ENCODE assay signal across 15 cellular contexts in genomic region chr5:75389430-75389829, GRCh38. TPM values are rescaled to one million over a fixed set of nuclear protein-coding genes. Genes with fewer than 3 reads are reported as not detected.
DNase-seq lines count a peak whose midpoint lies in the region; ATAC-seq lines count a peak whose summit lies in the region.
"Had no signal": no experiment of that assay in that cellular context is flagged by ENCODE, and none has a peak within 500 bp of the region (broad histone marks: within the 10 kb centered on the region; RNA-seq: fewer than 3 reads in every experiment).

No MANE protein-coding gene starts in this region.

- H3K36me3 Mint-ChIP-seq in activated CD4-positive, alpha-beta T cell treated with anti-CD3 and anti-CD28 coated beads, Interleukin-2, amount 10 ng/mL, durations not matched to agents 24 days and 14 days (ENCODE audit: low read depth): peaks cover 41% of the 10 kb centered on the region
- H3K36me3 Mint-ChIP-seq in activated naive CD8-positive, alpha-beta T cell: peaks cover 12% of the 10 kb centered on the region
- peaks cover 14% of the 10 kb centered on the region for H3K36me3 Mint-ChIP-seq in activated naive CD8-positive, alpha-beta T cell treated with anti-CD3 and anti-CD28 coated beads for 36 hours
- peaks cover 75% of the 10 kb centered on the region for H3K36me3 Mint-ChIP-seq in activated T-helper 17 cell treated with anti-CD3 and anti-CD28 coated beads, Interleukin-2, amount 50 U/mL, for 72 hours (ENCODE audit: low read depth)
- H3K36me3 Mint-ChIP-seq in naive thymus-derived CD8-positive, alpha-beta T cell: peaks cover 0 to 61% (median 11%) of the 10 kb centered on the region in 3 donors

- DNase-seq in activated CD4-positive, alpha-beta T cell treated with anti-CD3 and anti-CD28 coated beads, Interleukin-2, amount 10 ng/mL, durations not matched to agents 24 days and 14 days: no peak
- DNase-seq in activated CD4-positive, alpha-beta T cell treated with anti-CD3 and anti-CD28 coated beads, Interleukin-2, amount 50 U/mL, for 1 hour: no peak
- no peak for DNase-seq in activated naive CD8-positive, alpha-beta T cell treated with anti-CD3 and anti-CD28 coated beads for 36 hours
- DNase-seq in stimulated activated naive CD8-positive, alpha-beta T cell treated with anti-CD3 and anti-CD28 coated beads, Interleukin-15, amount 100 ng/mL, for 72 hours: peak in 1 of 2 donors; percentile 50
- DNase-seq in naive thymus-derived CD8-positive, alpha-beta T cell: no peak
- DNase-seq in ACHN: no peak
- DNase-seq: HCEC 1CT, NCI-H1436, NCI-H2029 treated with DMSO at 0.1 percent for 48 hours, NCI-H510A, NCI-H82, Peyer's patch had no signal

- no peak overlapping the region for H3K4me3 Mint-ChIP-seq in activated CD4-positive, alpha-beta T cell treated with anti-CD3 and anti-CD28 coated beads, Interleukin-2, amount 10 ng/mL, durations not matched to agents 24 days and 14 days
- no peak overlapping the region for H3K4me3 Mint-ChIP-seq in activated naive CD8-positive, alpha-beta T cell
- no peak overlapping the region for H3K4me3 Mint-ChIP-seq in activated naive CD8-positive, alpha-beta T cell treated with anti-CD3 and anti-CD28 coated beads for 36 hours
- H3K4me3 Mint-ChIP-seq in activated T-helper 17 cell treated with anti-CD3 and anti-CD28 coated beads, Interleukin-2, amount 50 U/mL, for 72 hours: peak overlapping the region; percentile 4
- no peak overlapping the region for H3K4me3 Mint-ChIP-seq in stimulated activated naive CD8-positive, alpha-beta T cell treated with anti-CD3 and anti-CD28 coated beads, Interleukin-15, amount 100 ng/mL, for 72 hours
- no peak overlapping the region for H3K4me3 Mint-ChIP-seq in naive thymus-derived CD8-positive, alpha-beta T cell

- H3K27ac Mint-ChIP-seq in activated CD4-positive, alpha-beta T cell treated with anti-CD3 and anti-CD28 coated beads, Interleukin-2, amount 10 ng/mL, durations not matched to agents 24 days and 14 days: peak overlapping the region; percentile 50
- peak overlapping the region; percentile 0 for H3K27ac Mint-ChIP-seq in activated naive CD8-positive, alpha-beta T cell
- H3K27ac Mint-ChIP-seq in activated naive CD8-positive, alpha-beta T cell treated with anti-CD3 and anti-CD28 coated beads for 36 hours: no peak overlapping the region
- no peak overlapping the region for H3K27ac Mint-ChIP-seq in activated T-helper 17 cell treated with anti-CD3 and anti-CD28 coated beads, Interleukin-2, amount 50 U/mL, for 72 hours
- H3K27ac Mint-ChIP-seq in stimulated activated naive CD8-positive, alpha-beta T cell treated with anti-CD3 and anti-CD28 coated beads, Interleukin-15, amount 100 ng/mL, for 72 hours: peak overlapping the region in 1 of 2 donors; percentile 29
- peak overlapping the region in 1 of 10 donors; percentile 36 for H3K27ac Mint-ChIP-seq in naive thymus-derived CD8-positive, alpha-beta T cell

- in situ Hi-C loops in ACHN (cut with HindIII; ENCODE audit: low pct_ligation_motif_present, low pct_unique_long_range_greater_than_20kb, low sequenced_read_pairs): no loop called here

- peak; percentile 99 for ATAC-seq in activated T-helper 17 cell treated with anti-CD3 and anti-CD28 coated beads, Interleukin-2, amount 50 U/mL, for 72 hours (replicated peaks)
- peak; percentile 100 for ATAC-seq in stimulated activated naive CD8-positive, alpha-beta T cell treated with anti-CD3 and anti-CD28 coated beads, Interleukin-15, amount 100 ng/mL, for 72 hours
- ATAC-seq in naive thymus-derived CD8-positive, alpha-beta T cell: no peak
- ATAC-seq: K562 had no signal

- H3K27me3 Mint-ChIP-seq in activated CD4-positive, alpha-beta T cell treated with anti-CD3 and anti-CD28 coated beads, Interleukin-2, amount 10 ng/mL, durations not matched to agents 24 days and 14 days: no peaks in the 10 kb centered on the region
- H3K27me3 Mint-ChIP-seq in activated naive CD8-positive, alpha-beta T cell: no peaks in the 10 kb centered on the region
- H3K27me3 Mint-ChIP-seq in activated naive CD8-positive, alpha-beta T cell treated with anti-CD3 and anti-CD28 coated beads for 36 hours: no peaks in the 10 kb centered on the region
- no peaks in the 10 kb centered on the region for H3K27me3 Mint-ChIP-seq in activated T-helper 17 cell treated with anti-CD3 and anti-CD28 coated beads, Interleukin-2, amount 50 U/mL, for 72 hours
- H3K27me3 Mint-ChIP-seq in stimulated activated naive CD8-positive, alpha-beta T cell treated with anti-CD3 and anti-CD28 coated beads, Interleukin-15, amount 100 ng/mL, for 72 hours: no peaks in the 10 kb centered on the region
- H3K27me3 Mint-ChIP-seq in naive thymus-derived CD8-positive, alpha-beta T cell: no peaks in the 10 kb centered on the region

- H3K4me1 Mint-ChIP-seq in activated CD4-positive, alpha-beta T cell treated with anti-CD3 and anti-CD28 coated beads, Interleukin-2, amount 10 ng/mL, durations not matched to agents 24 days and 14 days: peaks cover 9% of the 10 kb centered on the region
- H3K4me1 Mint-ChIP-seq in activated naive CD8-positive, alpha-beta T cell (ENCODE audit: low read depth): peaks cover 4% of the 10 kb centered on the region
- peaks cover 6% of the 10 kb centered on the region for H3K4me1 Mint-ChIP-seq in activated naive CD8-positive, alpha-beta T cell treated with anti-CD3 and anti-CD28 coated beads for 36 hours
- peaks cover 6% of the 10 kb centered on the region for H3K4me1 Mint-ChIP-seq in activated T-helper 17 cell treated with anti-CD3 and anti-CD28 coated beads, Interleukin-2, amount 50 U/mL, for 72 hours
- H3K4me1 Mint-ChIP-seq in stimulated activated naive CD8-positive, alpha-beta T cell treated with anti-CD3 and anti-CD28 coated beads, Interleukin-15, amount 100 ng/mL, for 72 hours: peaks cover 7% of the 10 kb centered on the region
- H3K4me1 Mint-ChIP-seq in naive thymus-derived CD8-positive, alpha-beta T cell: peaks cover 0 to 2% (median 0%) of the 10 kb centered on the region in 4 donors

- H3K9me3 Mint-ChIP-seq in activated CD4-positive, alpha-beta T cell treated with anti-CD3 and anti-CD28 coated beads, Interleukin-2, amount 10 ng/mL, durations not matched to agents 24 days and 14 days: no peaks in the 10 kb centered on the region
- no peaks in the 10 kb centered on the region for H3K9me3 Mint-ChIP-seq in activated naive CD8-positive, alpha-beta T cell (ENCODE audit: low read depth)
- H3K9me3 Mint-ChIP-seq in activated naive CD8-positive, alpha-beta T cell treated with anti-CD3 and anti-CD28 coated beads for 36 hours: no peaks in the 10 kb centered on the region
- H3K9me3 Mint-ChIP-seq in activated T-helper 17 cell treated with anti-CD3 and anti-CD28 coated beads, Interleukin-2, amount 50 U/mL, for 72 hours: no peaks in the 10 kb centered on the region
- no peaks in the 10 kb centered on the region for H3K9me3 Mint-ChIP-seq in stimulated activated naive CD8-positive, alpha-beta T cell treated with anti-CD3 and anti-CD28 coated beads, Interleukin-15, amount 100 ng/mL, for 72 hours
- H3K9me3 Mint-ChIP-seq in naive thymus-derived CD8-positive, alpha-beta T cell: no peaks in the 10 kb centered on the region

- intact Hi-C loops in activated CD4-positive, alpha-beta T cell treated with anti-CD3 and anti-CD28 coated beads, Interleukin-2, amount 10 ng/mL, durations not matched to agents 24 days and 14 days (cut with micrococcal nuclease): loop anchor here (2.0 kb wide), 1 partner anchor 177 kb away; no protein-coding TSS in a partner anchor

- POLR2A ChIA-PET in naive thymus-derived CD8-positive, alpha-beta T cell (lab: Charles Lee): no interaction called here

RNA-seq across cellular contexts. Expression of gene HMGCR, which starts 52.4 kb away (rescaled TPM):
- total RNA-seq in activated CD4-positive, alpha-beta T cell treated with anti-CD3 and anti-CD28 coated beads, Interleukin-2, amount 10 ng/mL, durations not matched to agents 24 days and 14 days: 99.9 and 112 TPM in 2 replicates
- 10 to 100 TPM; 48.1 to 48.3 TPM for total RNA-seq in activated naive CD8-positive, alpha-beta T cell treated with anti-CD3 and anti-CD28 coated beads for 36 hours
- total RNA-seq in activated T-helper 17 cell treated with anti-CD3 and anti-CD28 coated beads, Interleukin-2, amount 50 U/mL, for 72 hours: 10 to 100 TPM; 47.3 to 49.4 TPM
- 10 to 100 TPM; 39.2 to 41.8 TPM for total RNA-seq in naive thymus-derived CD8-positive, alpha-beta T cell
- polyA plus RNA-seq in naive thymus-derived CD8-positive, alpha-beta T cell: 10 to 100 TPM in 1 of 3 donors, 1 to 10 TPM in 2; 8.2 to 11.0 (median 9.3) TPM

Comparison
In these comparisons a context has a peak if more than half of its experiments do, and no peak if none do; other contexts are left out.
1. H3K27ac Mint-ChIP-seq: peak in activated CD4-positive, alpha-beta T cell treated with anti-CD3 and anti-CD28 coated beads, Interleukin-2, amount 10 ng/mL, durations not matched to agents 24 days and 14 days (single experiment) and activated naive CD8-positive, alpha-beta T cell (single experiment); none in activated naive CD8-positive, alpha-beta T cell treated with anti-CD3 and anti-CD28 coated beads for 36 hours (single experiment) and activated T-helper 17 cell treated with anti-CD3 and anti-CD28 coated beads, Interleukin-2, amount 50 U/mL, for 72 hours (single experiment).
2. ATAC-seq: peak in activated T-helper 17 cell treated with anti-CD3 and anti-CD28 coated beads, Interleukin-2, amount 50 U/mL, for 72 hours (single experiment) and stimulated activated naive CD8-positive, alpha-beta T cell treated with anti-CD3 and anti-CD28 coated beads, Interleukin-15, amount 100 ng/mL, for 72 hours (single experiment); none in naive thymus-derived CD8-positive, alpha-beta T cell (0 of 2).